In the genomic region with DNA sequence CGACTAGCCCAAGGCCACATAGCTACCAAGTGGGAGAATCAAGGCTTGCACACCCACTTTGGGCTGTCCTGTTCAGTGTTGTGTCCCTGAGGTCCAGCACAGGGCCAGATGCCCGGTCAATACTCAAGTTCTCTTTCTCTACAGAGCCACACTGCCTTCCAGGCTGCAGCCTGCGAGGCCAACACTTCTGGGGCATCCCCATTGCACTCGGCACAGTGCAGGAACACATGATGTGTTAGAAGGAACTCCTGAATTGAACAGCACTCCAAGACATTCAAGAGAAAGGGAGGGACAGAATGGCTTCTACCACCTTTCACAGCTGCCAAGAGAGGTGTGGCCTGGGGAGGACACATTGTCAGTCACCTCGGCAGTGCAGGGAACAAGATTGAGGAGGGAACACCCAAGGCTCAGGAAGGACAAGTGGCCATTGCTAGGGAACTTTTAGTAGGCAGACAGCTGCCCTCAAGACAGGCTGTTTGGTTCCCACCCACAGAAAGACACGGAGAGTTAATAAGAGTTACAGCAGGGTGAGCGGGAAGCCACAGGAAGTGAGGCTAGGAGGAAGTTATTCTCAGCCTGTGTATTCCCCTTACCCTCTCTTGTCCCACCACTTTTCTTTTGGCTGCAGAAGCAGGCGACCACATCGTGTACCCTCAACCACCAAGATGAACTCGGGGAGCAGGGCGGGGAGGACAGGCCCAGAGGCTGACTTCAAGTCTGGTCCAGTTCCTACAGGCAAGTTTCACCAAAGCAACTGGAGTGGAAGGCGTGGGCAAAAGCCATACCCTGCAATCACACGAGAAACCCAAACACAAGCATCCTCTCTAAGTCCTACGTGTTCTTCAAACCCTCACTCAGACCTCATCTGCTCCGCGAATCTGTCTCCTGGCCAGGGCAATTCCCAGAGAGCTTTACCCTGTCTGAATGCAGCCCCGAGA, we compare ENCODE assay signal across 9 cellular contexts.
DNase-seq lines count a peak whose midpoint lies in the region; ATAC-seq lines count a peak whose summit lies in the region.
"Had no signal": no experiment of that assay in that cellular context is flagged by ENCODE, and none has a peak within 500 bp of the region (broad histone marks: within the 10 kb centered on the region; RNA-seq: fewer than 3 reads in every experiment).

No MANE protein-coding gene starts in this region.

- H3K9me3 Mint-ChIP-seq in activated T-helper 17 cell treated with anti-CD3 and anti-CD28 coated beads, Interleukin-2, amount 50 U/mL, for 72 hours, result no peaks in the 10 kb centered on the region
- H3K9me3 Mint-ChIP-seq in stimulated activated naive CD8-positive, alpha-beta T cell treated with anti-CD3 and anti-CD28 coated beads, Interleukin-15, Interleukin-2, amounts not matched to agents 100 ng/mL and 50 ng/mL, for 24 hours, result no peaks in the 10 kb centered on the region

- H3K27ac Mint-ChIP-seq in activated T-helper 17 cell treated with anti-CD3 and anti-CD28 coated beads, Interleukin-2, amount 50 U/mL, for 72 hours, result peak overlapping the region; percentile 71
- peak overlapping the region; percentile 29 for H3K27ac Mint-ChIP-seq in stimulated activated naive CD8-positive, alpha-beta T cell treated with anti-CD3 and anti-CD28 coated beads, Interleukin-15, Interleukin-2, amounts not matched to agents 100 ng/mL and 50 ng/mL, for 24 hours

- H3K4me1 Mint-ChIP-seq in activated T-helper 17 cell treated with anti-CD3 and anti-CD28 coated beads, Interleukin-2, amount 50 U/mL, for 72 hours, result peaks cover 19% of the 10 kb centered on the region
- H3K4me1 Mint-ChIP-seq in stimulated activated naive CD8-positive, alpha-beta T cell treated with anti-CD3 and anti-CD28 coated beads, Interleukin-15, Interleukin-2, amounts not matched to agents 100 ng/mL and 50 ng/mL, for 24 hours (ENCODE audit: low read depth), result peaks cover 27% of the 10 kb centered on the region

- DNase-seq in activated effector memory CD4-positive, alpha-beta T cell treated with anti-CD3 and anti-CD28 coated beads, Interleukin-2, amount 50 U/mL, for 16 hours, result peak; percentile 62
- no peak for DNase-seq in activated effector memory CD4-positive, alpha-beta T cell treated with Interleukin-2 at 50 U/mL for 16 hours
- DNase-seq in DMS53 treated with DMSO at 0.1 percent for 48 hours (lab: John Stamatoyannopoulos, UW; ENCODE audit: unreplicated experiment), result no peak
- DNase-seq: gastrocnemius medialis had no signal

- ATAC-seq in HG02973 (IDR thresholded peaks at IDR 0.05; ENCODE audit: unreplicated experiment) (peak; percentile 58), GM18517 (IDR thresholded peaks at IDR 0.05; ENCODE audit: unreplicated experiment) (no peak), HG03175 (IDR thresholded peaks at IDR 0.05; ENCODE audit: unreplicated experiment) (no peak)
- ATAC-seq in activated T-helper 17 cell treated with anti-CD3 and anti-CD28 coated beads, Interleukin-2, amount 50 U/mL, for 72 hours (replicated peaks), result peak; percentile 68
- ATAC-seq: gastrocnemius medialis had no signal

- H3K27me3 Mint-ChIP-seq in activated T-helper 17 cell treated with anti-CD3 and anti-CD28 coated beads, Interleukin-2, amount 50 U/mL, for 72 hours, result no peaks in the 10 kb centered on the region
- no peaks in the 10 kb centered on the region for H3K27me3 Mint-ChIP-seq in stimulated activated naive CD8-positive, alpha-beta T cell treated with anti-CD3 and anti-CD28 coated beads, Interleukin-15, Interleukin-2, amounts not matched to agents 100 ng/mL and 50 ng/mL, for 24 hours

- H3K36me3 Mint-ChIP-seq in activated T-helper 17 cell treated with anti-CD3 and anti-CD28 coated beads, Interleukin-2, amount 50 U/mL, for 72 hours (ENCODE audit: low read depth), result no peaks in the 10 kb centered on the region
- H3K36me3 Mint-ChIP-seq in stimulated activated naive CD8-positive, alpha-beta T cell treated with anti-CD3 and anti-CD28 coated beads, Interleukin-15, Interleukin-2, amounts not matched to agents 100 ng/mL and 50 ng/mL, for 24 hours (ENCODE audit: low read depth), result no peaks in the 10 kb centered on the region

- H3K4me3 Mint-ChIP-seq in activated T-helper 17 cell treated with anti-CD3 and anti-CD28 coated beads, Interleukin-2, amount 50 U/mL, for 72 hours, result peak overlapping the region; percentile 67
- peak overlapping the region; percentile 28 for H3K4me3 Mint-ChIP-seq in stimulated activated naive CD8-positive, alpha-beta T cell treated with anti-CD3 and anti-CD28 coated beads, Interleukin-15, Interleukin-2, amounts not matched to agents 100 ng/mL and 50 ng/mL, for 24 hours

Comparison
In these comparisons a context has a peak if more than half of its experiments do, and no peak if none do; other contexts are left out.
1. ATAC-seq: peak in HG02973 (single experiment) and activated T-helper 17 cell treated with anti-CD3 and anti-CD28 coated beads, Interleukin-2, amount 50 U/mL, for 72 hours (single experiment); none in GM18517 (single experiment) and HG03175 (single experiment).